In genomic region chr3:58463181-58463941, GRCh38 we compare ENCODE assay signal across 8 cellular contexts. TPM values are rescaled to one million over a fixed set of nuclear protein-coding genes. Genes with fewer than 3 reads are reported as not detected.
DNase-seq lines count a peak whose midpoint lies in the region; ATAC-seq, FAIRE-seq and TF ChIP-seq lines count a peak whose summit lies in the region.

No MANE protein-coding gene starts in this region.

- H3K36me3 ChIP-seq in endothelial cell of umbilical vein (ENCODE audit: control insufficient read depth in 2 of 2, extremely low read depth in 1 of 2, insufficient read depth in 2 of 2, low read length in 2 of 2) (no peaks in the 10 kb centered on the region), mucosa of stomach (ENCODE audit: control insufficient read depth, insufficient read depth, low read length) (no peaks in the 10 kb centered on the region)

- no peak for TF ChIP-seq POLR2A in endothelial cell of umbilical vein (IDR thresholded peaks at IDR 0.05; ENCODE audit: low read depth, low read length)

- peak overlapping the region; percentile 60 for H3K4me2 ChIP-seq in endothelial cell of umbilical vein (ENCODE audit: insufficient read depth, low read length)

- H3K4me1 ChIP-seq in endothelial cell of umbilical vein (ENCODE audit: control insufficient read depth, extremely low read depth, insufficient read depth, low read length) (peaks cover 5% of the 10 kb centered on the region), mucosa of stomach (ENCODE audit: control insufficient read depth, insufficient read depth, low read length) (peaks cover 11% of the 10 kb centered on the region)

- H2AFZ ChIP-seq in endothelial cell of umbilical vein (ENCODE audit: low read depth, low read length) = peak overlapping the region; percentile 60

- TF ChIP-seq CTCF in endothelial cell of umbilical vein (IDR thresholded peaks at IDR 0.05; ENCODE audit: extremely low read depth in 1 of 2, insufficient read depth in 1 of 2, low read depth in 1 of 2, low read length in 2 of 2) = peak; percentile 84 to 87

- DNase-seq in AML-193 (lab: John Stamatoyannopoulos, UW) (peak; percentile 65 to 77), NOMO-1 (lab: John Stamatoyannopoulos, UW; ENCODE audit: unreplicated experiment in 2 of 2) (peak; percentile 66 to 73), endothelial cell of umbilical vein (ENCODE audit: low read depth, low spot score) (peak; percentile 64)
- DNase-seq in activated CD8-positive, alpha-beta memory T cell treated with anti-CD3 and anti-CD28 coated beads, Interleukin-2, amount 50 U/mL, for 24 hours (ENCODE audit: extremely low read depth) = peak; percentile 61
- DNase-seq in stimulated activated CD8-positive, alpha-beta memory T cell treated with anti-CD3 and anti-CD28 coated beads, Interleukin-4, amount 100 ng/mL, for 4 hours (ENCODE audit: low read depth in 2 of 2, low spot score in 1 of 2) = peak; percentile 42 to 60

- H3K79me2 ChIP-seq in endothelial cell of umbilical vein (ENCODE audit: control insufficient read depth, insufficient read depth, low read length) = no peaks in the 10 kb centered on the region

- POLR2A ChIA-PET in endothelial cell of umbilical vein (lab: Charles Lee) = no interaction called here

- CTCF ChIA-PET in endothelial cell of umbilical vein (lab: Charles Lee) = interaction anchor here (0.7 to 2.9 kb wide), 22 partner anchors 9 to 175 kb away, joined by 3 to 27 read pairs (median 4); partner anchors contain the start of genes KCTD6 and PDHB

- no TSS peak for BruUV-seq in endothelial cell of umbilical vein (replicated peaks; lab: Mats Ljungman, UMichigan)

- peak; percentile 85 for FAIRE-seq in endothelial cell of umbilical vein (lab: Jason Lieb, UNC)

- H3K4me3 ChIP-seq in endothelial cell of umbilical vein (replicated peaks in 1 of 3; ENCODE audit: insufficient read depth in 1 of 3, low read depth in 1 of 3, low read length in 3 of 3) (peak overlapping the region in 1 of 3 experiments; percentile 16), mucosa of stomach (ENCODE audit: low read length) (peak overlapping the region; percentile 37)

- peak; percentile 66 for ATAC-seq in GM18907 (IDR thresholded peaks at IDR 0.05; ENCODE audit: unreplicated experiment)
- peak; percentile 86 for ATAC-seq in HG03378 (IDR thresholded peaks at IDR 0.05; ENCODE audit: unreplicated experiment)

- intact Hi-C loops in endothelial cell of umbilical vein (cut with micrococcal nuclease) = loop anchor here (1.0 kb wide), 2 partner anchors 28 to 69 kb away; no protein-coding TSS in a partner anchor

- no peaks in the 10 kb centered on the region for H3K9me1 ChIP-seq in endothelial cell of umbilical vein (replicated peaks; ENCODE audit: control insufficient read depth, extremely low read depth, insufficient read depth, low read length)

- H3K9me3 ChIP-seq in endothelial cell of umbilical vein (replicated peaks; ENCODE audit: control insufficient read depth, insufficient read depth, low read length) = no peaks in the 10 kb centered on the region
- no peaks in the 10 kb centered on the region for H3K9me3 ChIP-seq in mucosa of stomach (ENCODE audit: control insufficient read depth, low read length)

- dilution Hi-C loops in endothelial cell of umbilical vein (cut with MboI; ENCODE audit: extremely low pct_ligation_motif_present, low sequenced_read_pairs) = no loop called here

- H4K20me1 ChIP-seq in endothelial cell of umbilical vein (replicated peaks; ENCODE audit: control insufficient read depth, extremely low read depth, insufficient read depth, low read length) = no peaks in the 10 kb centered on the region

- H3K9ac ChIP-seq in endothelial cell of umbilical vein (replicated peaks; ENCODE audit: extremely low read depth, insufficient read depth, low read length) (no peak overlapping the region), mucosa of stomach (ENCODE audit: low read length) (peak overlapping the region; percentile 23)

- no peak overlapping the region for H3K27ac ChIP-seq in endothelial cell of umbilical vein (ENCODE audit: insufficient read depth, low read depth, low read length)

- H3K27me3 ChIP-seq in endothelial cell of umbilical vein (ENCODE audit: control insufficient read depth in 2 of 2, insufficient read depth in 2 of 2, low read length in 2 of 2) (no peaks in the 10 kb centered on the region), mucosa of stomach (ENCODE audit: control insufficient read depth, insufficient read depth, low read length) (no peaks in the 10 kb centered on the region)

TF ChIP-seq in endothelial cell of umbilical vein, 7 proteins besides CTCF, POLR2A, EP300 and RAD21:
- TF ChIP-seq MAX (IDR thresholded peaks at IDR 0.05; ENCODE audit: insufficient read depth, insufficient read length) (no peak), GATA2 (IDR thresholded peaks at IDR 0.05; ENCODE audit: insufficient read depth, insufficient read length, low read depth, low read length) (no peak), MYC (IDR thresholded peaks at IDR 0.05; ENCODE audit: low read depth, low read length) (no peak), POLR2AphosphoS5 (IDR thresholded peaks at IDR 0.05; ENCODE audit: insufficient read depth, low read depth, low read length) (no peak), EZH2 (IDR thresholded peaks at IDR 0.05; ENCODE audit: borderline replicate concordance, low read depth, low read length, severe bottlenecking) (no peak), FOS (IDR thresholded peaks at IDR 0.05; ENCODE audit: borderline replicate concordance, insufficient read depth, low read length) (no peak), JUN (IDR thresholded peaks at IDR 0.05; ENCODE audit: borderline replicate concordance, insufficient read depth, insufficient read length, low read depth) (no peak)
TF ChIP-seq in endothelial cell of umbilical vein: peak in this region for 0.

RNA-seq across cellular contexts. Expression of gene KCTD6, which starts 28.5 kb away (rescaled TPM):
- total RNA-seq in endothelial cell of umbilical vein = 6.4 and 7.4 TPM in 2 replicates
- 5.4 and 6.4 TPM in 2 replicates for polyA plus RNA-seq in endothelial cell of umbilical vein
- 6.0 and 6.8 TPM in 2 replicates for polyA plus RNA-seq in endothelial cell of umbilical vein (2011; cell fraction: cytosol; rRNA removed)
- 7.6 and 9.0 TPM in 2 replicates for polyA plus RNA-seq in endothelial cell of umbilical vein (2011; cell fraction: nucleus; rRNA removed)
- polyA plus RNA-seq in endothelial cell of umbilical vein (2012) = 4.2 and 6.9 TPM in 2 replicates
- polyA minus RNA-seq in endothelial cell of umbilical vein = 4.7 and 7.5 TPM in 2 replicates
- polyA minus RNA-seq in endothelial cell of umbilical vein (2011; cell fraction: cytosol; rRNA and poly(A)+ RNA removed) = 4.0 TPM
- polyA minus RNA-seq in endothelial cell of umbilical vein (2011; cell fraction: nucleus; rRNA and poly(A)+ RNA removed) = 6.4 and 8.7 TPM in 2 replicates

RNA-seq across cellular contexts. Expression of gene PDHB, which starts 29.7 kb away (rescaled TPM):
- 59.3 and 60.8 TPM in 2 replicates for total RNA-seq in endothelial cell of umbilical vein
- 40.7 and 50.8 TPM in 2 replicates for polyA plus RNA-seq in endothelial cell of umbilical vein
- polyA plus RNA-seq in endothelial cell of umbilical vein (2011; cell fraction: cytosol; rRNA removed) = 60.8 and 65.1 TPM in 2 replicates
- 49.4 and 59.8 TPM in 2 replicates for polyA plus RNA-seq in endothelial cell of umbilical vein (2011; cell fraction: nucleus; rRNA removed)
- polyA plus RNA-seq in endothelial cell of umbilical vein (2012) = 60.3 and 67.7 TPM in 2 replicates
- 40.8 and 47.0 TPM in 2 replicates for polyA minus RNA-seq in endothelial cell of umbilical vein
- polyA minus RNA-seq in endothelial cell of umbilical vein (2011; cell fraction: cytosol; rRNA and poly(A)+ RNA removed) = 36.2 TPM
- 28.3 and 34.8 TPM in 2 replicates for polyA minus RNA-seq in endothelial cell of umbilical vein (2011; cell fraction: nucleus; rRNA and poly(A)+ RNA removed)
